Comparison of ENCODE assay signal across 12 cellular contexts in the genomic region with DNA sequence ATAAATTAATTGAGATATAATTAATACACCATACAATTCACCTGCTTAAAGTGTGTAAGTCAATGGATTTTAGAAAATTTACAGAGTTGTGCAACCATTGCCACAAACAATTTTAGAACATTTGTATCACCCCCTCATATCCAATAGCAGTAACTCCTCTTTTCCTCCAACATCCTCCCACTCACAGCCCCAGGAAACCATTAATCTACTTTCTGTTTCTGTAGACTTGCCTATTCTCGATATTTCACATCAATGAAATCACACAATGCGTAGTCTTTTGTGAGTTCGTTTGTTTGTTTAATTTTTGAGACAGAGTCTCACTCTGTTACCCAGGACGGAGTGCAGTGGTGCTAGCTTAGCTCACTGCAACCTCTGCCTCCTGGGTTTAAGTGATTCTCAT. TPM values are rescaled to one million over a fixed set of nuclear protein-coding genes. Genes with fewer than 3 reads are reported as not detected.
DNase-seq lines count a peak whose midpoint lies in the region; ATAC-seq and TF ChIP-seq lines count a peak whose summit lies in the region.
"Had no signal": no experiment of that assay in that cellular context is flagged by ENCODE, and none has a peak within 500 bp of the region (broad histone marks: within the 10 kb centered on the region; RNA-seq: fewer than 3 reads in every experiment).

No MANE protein-coding gene starts in this region.

- intact Hi-C loops in activated CD4-positive, alpha-beta T cell treated with anti-CD3 and anti-CD28 coated beads, Interleukin-2, amount 10 ng/mL, durations not matched to agents 24 days and 14 days (cut with micrococcal nuclease) = no loop called here
- intact Hi-C loops in HCT116 (cut with micrococcal nuclease) = no loop called here
- intact Hi-C loops in CD4-positive, alpha-beta T cell (cut with DNase I, micrococcal nuclease) = no loop called here
- intact Hi-C loops in lower leg skin (cut with DNase I; ENCODE audit: low total_unique reads) = no loop called here

- TF ChIP-seq RAD21 in HCT116 (IDR thresholded peaks at IDR 0.05; ENCODE audit: low read depth) = no peak

- no peaks in the 10 kb centered on the region for H3K79me2 ChIP-seq in HCT116 (ENCODE audit: insufficient read depth, low read length)

- no peaks in the 10 kb centered on the region for H3K79me1 ChIP-seq in mesenchymal stem cell (replicated peaks; ENCODE audit: low read length, poor library complexity, severe bottlenecking)

- DNase-seq in activated CD4-positive, alpha-beta T cell treated with anti-CD3 and anti-CD28 coated beads, Interleukin-2, amount 10 ng/mL, durations not matched to agents 24 days and 14 days = peak; percentile 57
- DNase-seq in activated CD4-positive, alpha-beta T cell treated with anti-CD3 and anti-CD28 coated beads, Interleukin-2, amount 50 U/mL, for 1 hour = no peak
- DNase-seq in HCT116 (ENCODE audit: low read depth, low spot score) (no peak), RPMI7951 (ENCODE audit: low read depth) (peak; percentile 33), mesenchymal stem cell (no peak), ureter (ENCODE audit: low spot score) (no peak), lower leg skin (ENCODE audit: low spot score in 2 of 2) (no peak)
- no peak for DNase-seq in CD4-positive, alpha-beta T cell
- DNase-seq: H7, NCI-H526, retina had no signal

- H3K9me3 ChIP-seq in HCT116 (ENCODE audit: control insufficient read depth in 1 of 2, insufficient read depth in 1 of 2, low read depth in 1 of 2, low read length in 2 of 2) (no peaks in the 10 kb centered on the region), mesenchymal stem cell (ENCODE audit: control insufficient read depth, low read length) (no peaks in the 10 kb centered on the region)
- H3K9me3 ChIP-seq in CD4-positive, alpha-beta T cell (ENCODE audit: control insufficient read depth, low read length) = no peaks in the 10 kb centered on the region

- no peak overlapping the region for H4K91ac ChIP-seq in mesenchymal stem cell (ENCODE audit: low read length)

- no peaks in the 10 kb centered on the region for H3K9me2 ChIP-seq in HCT116 (ENCODE audit: insufficient read depth)

- RAD21 ChIA-PET in HCT116 (lab: Charles Lee; ENCODE audit: low non-redundant PET in 1 of 2, low total read pairs in 2 of 2, uncharacterized antibody in 2 of 2, unreplicated experiment in 2 of 2) = no interaction called here

- no peak overlapping the region for H2BK15ac ChIP-seq in mesenchymal stem cell (ENCODE audit: low read depth, poor library complexity, severe bottlenecking)

- TF ChIP-seq POLR2A in HCT116 (IDR thresholded peaks at IDR 0.05; ENCODE audit: borderline replicate concordance, extremely low read depth, insufficient read depth, insufficient read length) (no peak), lower leg skin (IDR thresholded peaks at IDR 0.05) (no peak)

- H3K9ac ChIP-seq in HCT116 (ENCODE audit: low read length) (no peak overlapping the region), mesenchymal stem cell (ENCODE audit: low read length) (peak overlapping the region; percentile 17)

- ATAC-seq in HCT116 = no peak
- no peak for ATAC-seq in CD4-positive, alpha-beta T cell (ENCODE audit: poor library complexity)

- no peak overlapping the region for H3K27ac ChIP-seq in HCT116 (ENCODE audit: low read depth, low read length)
- no peak overlapping the region for H3K27ac ChIP-seq in mesenchymal stem cell (ENCODE audit: low read length, poor library complexity, severe bottlenecking)
- no peak overlapping the region for H3K27ac ChIP-seq in CD4-positive, alpha-beta T cell (ENCODE audit: low read depth, low read length)

- H3K27ac Mint-ChIP-seq in activated CD4-positive, alpha-beta T cell treated with anti-CD3 and anti-CD28 coated beads, Interleukin-2, amount 10 ng/mL, durations not matched to agents 24 days and 14 days = peak overlapping the region; percentile 15
- no peak overlapping the region for H3K27ac Mint-ChIP-seq in CD4-positive, alpha-beta T cell
- H3K27ac Mint-ChIP-seq: activated naive CD8-positive, alpha-beta T cell had no signal

- H3K9me3 Mint-ChIP-seq in activated CD4-positive, alpha-beta T cell treated with anti-CD3 and anti-CD28 coated beads, Interleukin-2, amount 10 ng/mL, durations not matched to agents 24 days and 14 days = no peaks in the 10 kb centered on the region
- H3K9me3 Mint-ChIP-seq in CD4-positive, alpha-beta T cell = no peaks in the 10 kb centered on the region

- no peak overlapping the region for H3K4ac ChIP-seq in mesenchymal stem cell (ENCODE audit: low read depth in 1 of 2, low read length in 2 of 2)

- H2BK120ac ChIP-seq in mesenchymal stem cell (ENCODE audit: low read depth, low read length) = no peak overlapping the region

- no peak overlapping the region for H3K23ac ChIP-seq in mesenchymal stem cell (ENCODE audit: low read length in 2 of 2)

- H2AK5ac ChIP-seq in mesenchymal stem cell (ENCODE audit: low read length, severe bottlenecking) = no peak overlapping the region

- no peaks in the 10 kb centered on the region for H3K36me3 Mint-ChIP-seq in activated CD4-positive, alpha-beta T cell treated with anti-CD3 and anti-CD28 coated beads, Interleukin-2, amount 10 ng/mL, durations not matched to agents 24 days and 14 days (ENCODE audit: low read depth)
- no peaks in the 10 kb centered on the region for H3K36me3 Mint-ChIP-seq in CD4-positive, alpha-beta T cell (ENCODE audit: low read depth)
- H3K36me3 Mint-ChIP-seq: activated naive CD8-positive, alpha-beta T cell had no signal

- POLR2A ChIA-PET in HCT116 (lab: Charles Lee) = no interaction called here
- POLR2A ChIA-PET in CD4-positive, alpha-beta T cell (lab: Charles Lee) = interaction anchor here (0.6 kb wide), 1 partner anchor 197 kb away, joined by 3 read pairs; no protein-coding TSS in a partner anchor

- peak overlapping the region; percentile 32 for H3K4me3 Mint-ChIP-seq in activated CD4-positive, alpha-beta T cell treated with anti-CD3 and anti-CD28 coated beads, Interleukin-2, amount 10 ng/mL, durations not matched to agents 24 days and 14 days
- H3K4me3 Mint-ChIP-seq in CD4-positive, alpha-beta T cell = no peak overlapping the region
- H3K4me3 Mint-ChIP-seq: activated naive CD8-positive, alpha-beta T cell had no signal

- no TSS peak for BruUV-seq in HCT116 (replicated peaks; lab: Mats Ljungman, UMichigan)

- no peak overlapping the region for H3K18ac ChIP-seq in mesenchymal stem cell (ENCODE audit: low read depth in 1 of 2, low read length in 2 of 2)

- no peak overlapping the region for H2BK5ac ChIP-seq in mesenchymal stem cell (ENCODE audit: low read depth, low read length, poor library complexity, severe bottlenecking)

- peaks cover 14% of the 10 kb centered on the region for H3K4me1 Mint-ChIP-seq in activated CD4-positive, alpha-beta T cell treated with anti-CD3 and anti-CD28 coated beads, Interleukin-2, amount 10 ng/mL, durations not matched to agents 24 days and 14 days
- H3K4me1 Mint-ChIP-seq in CD4-positive, alpha-beta T cell (ENCODE audit: low read depth) = no peaks in the 10 kb centered on the region

- H3K4me1 ChIP-seq in HCT116 (ENCODE audit: control insufficient read depth in 1 of 2, insufficient read depth in 2 of 2, low read length in 2 of 2) (peaks cover 15 to 68% of the 10 kb centered on the region in 2 experiments), mesenchymal stem cell (ENCODE audit: control insufficient read depth, insufficient read depth, low read depth, low read length) (peaks cover 6% of the 10 kb centered on the region)

- no peaks in the 10 kb centered on the region for H3K27me3 ChIP-seq in HCT116 (ENCODE audit: insufficient read depth, low read length)
- no peaks in the 10 kb centered on the region for H3K27me3 ChIP-seq in mesenchymal stem cell (ENCODE audit: control insufficient read depth in 1 of 2, insufficient read depth in 1 of 2, low read length in 2 of 2)
- no peaks in the 10 kb centered on the region for H3K27me3 ChIP-seq in CD4-positive, alpha-beta T cell (ENCODE audit: control insufficient read depth, insufficient read depth, low read length)

- peak overlapping the region; percentile 31 for H2AFZ ChIP-seq in HCT116 (ENCODE audit: low read depth, low read length, poor library complexity, severe bottlenecking)
- no peak overlapping the region for H2AFZ ChIP-seq in mesenchymal stem cell (ENCODE audit: low read depth, low read length)

- no peak for TF ChIP-seq CTCF in HCT116 (IDR thresholded peaks at IDR 0.05 in 2 of 3, conservative IDR thresholded peaks at IDR 0.05 in 1 of 3; ENCODE audit: borderline replicate concordance in 1 of 3, insufficient read depth in 1 of 3, low read depth in 2 of 3, low read length in 2 of 3)
- TF ChIP-seq CTCF in CD4-positive, alpha-beta T cell (IDR thresholded peaks at IDR 0.05) = no peak
- no peak for TF ChIP-seq CTCF in lower leg skin (IDR thresholded peaks at IDR 0.05)

- peaks cover 3% of the 10 kb centered on the region for H3K27me3 Mint-ChIP-seq in activated CD4-positive, alpha-beta T cell treated with anti-CD3 and anti-CD28 coated beads, Interleukin-2, amount 10 ng/mL, durations not matched to agents 24 days and 14 days
- peaks cover 4% of the 10 kb centered on the region for H3K27me3 Mint-ChIP-seq in CD4-positive, alpha-beta T cell
- H3K27me3 Mint-ChIP-seq: activated naive CD8-positive, alpha-beta T cell had no signal

- H3K4me2 ChIP-seq in HCT116 (ENCODE audit: low read length) (0 out of 2 replicates have a peak overlapping the region, but pooled peaks have one; percentile 15), mesenchymal stem cell (ENCODE audit: low read length, poor library complexity, severe bottlenecking) (no peak overlapping the region)

- 82% methylated on average over 4 of the region's 4 CpGs for WGBS in mesenchymal stem cell
- WGBS in lower leg skin, 2 donors = 54 to 59% methylated on average over 4 of the region's 4 CpGs

- no peaks in the 10 kb centered on the region for H4K20me1 ChIP-seq in HCT116 (ENCODE audit: insufficient read depth)

- H3K36me3 ChIP-seq in HCT116 (ENCODE audit: control insufficient read depth in 1 of 2, insufficient read depth in 2 of 2, low read length in 2 of 2) (no peaks in the 10 kb centered on the region), mesenchymal stem cell (ENCODE audit: control insufficient read depth in 1 of 2, insufficient read depth in 2 of 2, low read depth in 1 of 2, low read length in 2 of 2) (no peaks in the 10 kb centered on the region)

- H3K14ac ChIP-seq in mesenchymal stem cell (ENCODE audit: low read length in 2 of 2) = no peak overlapping the region

- H3K4me3 ChIP-seq in HCT116 (replicated peaks in 1 of 2; ENCODE audit: low read depth in 1 of 2, low read length in 2 of 2) (no peak overlapping the region), mesenchymal stem cell (ENCODE audit: insufficient read depth in 1 of 2, low read depth in 1 of 2, low read length in 2 of 2) (peak overlapping the region in 1 of 2 experiments; percentile 40), lower leg skin (ENCODE audit: low read depth, poor library complexity, severe bottlenecking) (no peak overlapping the region)

- CTCF ChIA-PET in HCT116 (lab: Charles Lee) = interaction anchor here (1.6 kb wide), 1 partner anchor 8 kb away, joined by 7 read pairs; no protein-coding TSS in a partner anchor
- CTCF ChIA-PET in CD4-positive, alpha-beta T cell (lab: Charles Lee) = no interaction called here

- no peak overlapping the region for H2BK12ac ChIP-seq in mesenchymal stem cell (ENCODE audit: low read length in 2 of 2)

- no peak overlapping the region for H4K8ac ChIP-seq in mesenchymal stem cell (ENCODE audit: low read length)

RNA-seq across cellular contexts. Expression of a gene that starts 13.7 kb away (rescaled TPM):
- total RNA-seq in activated CD4-positive, alpha-beta T cell treated with anti-CD3 and anti-CD28 coated beads, Interleukin-2, amount 10 ng/mL, durations not matched to agents 24 days and 14 days = 45.2 and 49.1 TPM in 2 replicates
- total RNA-seq in HCT116 (2021; ENCODE audit: unreplicated experiment) = 36.5 TPM
- polyA plus RNA-seq in HCT116 (2012) = 6.2 and 8.2 TPM in 2 replicates
- total RNA-seq in RPMI7951 (2014; rRNA removed; shearing (Covaris generic)) = 41.2 and 41.3 TPM in 2 replicates
- 20.9 TPM for polyA plus RNA-seq in mesenchymal stem cell (2013, experiment 1 of 2)
- 20.2 TPM for polyA plus RNA-seq in mesenchymal stem cell (2013, experiment 2 of 2)
- 79.5 TPM for total RNA-seq in ureter
- total RNA-seq in CD4-positive, alpha-beta T cell = 10 to 100 TPM; 46.0 to 46.8 TPM
- 10 to 100 TPM; 26.0 to 39.8 (median 33.1) TPM for total RNA-seq in lower leg skin

RNA-seq across cellular contexts. Expression of a gene that starts 20.5 kb away (rescaled TPM):
- not detected in 2 replicates for total RNA-seq in activated CD4-positive, alpha-beta T cell treated with anti-CD3 and anti-CD28 coated beads, Interleukin-2, amount 10 ng/mL, durations not matched to agents 24 days and 14 days
- 0.34 TPM for total RNA-seq in HCT116 (2021; ENCODE audit: unreplicated experiment)
- 0.06 and 0.09 TPM in 2 replicates for polyA plus RNA-seq in HCT116 (2012)
- 1.4 and 1.8 TPM in 2 replicates for total RNA-seq in RPMI7951 (2014; rRNA removed; shearing (Covaris generic))
- not detected for polyA plus RNA-seq in mesenchymal stem cell (2013, experiment 1 of 2)
- polyA plus RNA-seq in mesenchymal stem cell (2013, experiment 2 of 2) = 0.01 TPM
- 0.08 TPM for total RNA-seq in ureter
- total RNA-seq in CD4-positive, alpha-beta T cell = not detected
- under 1 TPM in 1 of 4 donors, not detected in 3; 0.52 TPM for total RNA-seq in lower leg skin
- total RNA-seq: H7 had no signal

Comparison
In these comparisons a context has a peak if more than half of its experiments do, and no peak if none do; other contexts are left out.
1. DNase-seq: peak in activated CD4-positive, alpha-beta T cell treated with anti-CD3 and anti-CD28 coated beads, Interleukin-2, amount 10 ng/mL, durations not matched to agents 24 days and 14 days (single experiment) and RPMI7951 (single experiment); none in activated CD4-positive, alpha-beta T cell treated with anti-CD3 and anti-CD28 coated beads, Interleukin-2, amount 50 U/mL, for 1 hour (single experiment), HCT116 (single experiment), mesenchymal stem cell (single experiment), ureter (single experiment), CD4-positive, alpha-beta T cell (0 of 10) and lower leg skin (0 of 2).